ENCODE assay signal across 20 cellular contexts in genomic region chr2:46198931-46199330, GRCh38.
DNase-seq lines count a peak whose midpoint lies in the region; ATAC-seq and TF ChIP-seq lines count a peak whose summit lies in the region.
"Had no signal": no experiment of that assay in that cellular context is flagged by ENCODE, and none has a peak within 500 bp of the region (broad histone marks: within the 10 kb centered on the region; RNA-seq: fewer than 3 reads in every experiment).

No MANE protein-coding gene starts in this region.

- no peaks in the 10 kb centered on the region for H3K27me3 ChIP-seq in CD4-positive, CD25-positive, alpha-beta regulatory T cell (ENCODE audit: control insufficient read depth, insufficient read depth, low read length)
- H3K27me3 ChIP-seq in H7 (ENCODE audit: control insufficient read depth, insufficient read depth, low read length) (no peaks in the 10 kb centered on the region), vagina (no peaks in the 10 kb centered on the region)

- no peaks in the 10 kb centered on the region for H3K36me3 ChIP-seq in CD4-positive, CD25-positive, alpha-beta regulatory T cell (ENCODE audit: control insufficient read depth, insufficient read depth, low read length)
- H3K36me3 ChIP-seq in H7 (replicated peaks; ENCODE audit: control insufficient read depth, insufficient read depth, low read length) (no peaks in the 10 kb centered on the region), vagina (no peaks in the 10 kb centered on the region)

- no peak for DNase-seq in CD4-positive, CD25-positive, alpha-beta regulatory T cell
- peak; percentile 3 for DNase-seq in H7
- peak; percentile 65 for DNase-seq in fibroblast of pulmonary artery (ENCODE audit: low read depth)
- no peak for DNase-seq in left lobe of liver (ENCODE audit: low spot score)
- DNase-seq in NCI-H748 treated with DMSO at 0.1 percent for 48 hours (lab: John Stamatoyannopoulos, UW): no peak
- no peak for DNase-seq in UCSD-AML1 (lab: John Stamatoyannopoulos, UW; ENCODE audit: unreplicated experiment)
- DNase-seq in vagina (ENCODE audit: extremely low spot score in 2 of 2): no peak
- DNase-seq: DMS 273 treated with DMSO at 0.1 percent for 48 hours, GF-D8, KBM-7, MV-4-11, NCI-H1417, NCI-H2029, NCI-H2171, NCI-H446 treated with DMSO at 0.1 percent for 48 hours, NCI-H774, RPMI8226 had no signal

- no peaks in the 10 kb centered on the region for H3K9me3 Mint-ChIP-seq in CD4-positive, CD25-positive, alpha-beta regulatory T cell

- H3K27ac ChIP-seq in CD4-positive, CD25-positive, alpha-beta regulatory T cell (ENCODE audit: insufficient read depth, low read length, poor library complexity, severe bottlenecking): no peak overlapping the region
- H3K27ac ChIP-seq in vagina: no peak overlapping the region
- H3K27ac ChIP-seq: C4-2B, GM23248 had no signal

- no peaks in the 10 kb centered on the region for H3K27me3 Mint-ChIP-seq in CD4-positive, CD25-positive, alpha-beta regulatory T cell

- peaks cover 2 to 48% (median 20%) of the 10 kb centered on the region in 4 donors for H3K4me1 Mint-ChIP-seq in CD4-positive, CD25-positive, alpha-beta regulatory T cell

- no peak for TF ChIP-seq POLR2A in vagina (IDR thresholded peaks at IDR 0.05)

- H3K4me3 Mint-ChIP-seq in CD4-positive, CD25-positive, alpha-beta regulatory T cell: no peak overlapping the region

- TF ChIP-seq CTCF in fibroblast of pulmonary artery (IDR thresholded peaks at IDR 0.05; ENCODE audit: low read length, missing control alignments) (no peak), vagina (IDR thresholded peaks at IDR 0.05) (no peak)

- H3K27ac Mint-ChIP-seq in CD4-positive, CD25-positive, alpha-beta regulatory T cell: peak overlapping the region in 2 of 3 donors; percentile 31 to 90

- no peak overlapping the region for H3K4me3 ChIP-seq in CD4-positive, CD25-positive, alpha-beta regulatory T cell (ENCODE audit: low read depth, low read length)
- H3K4me3 ChIP-seq in H7 (ENCODE audit: insufficient read depth, low read depth, low read length) (no peak overlapping the region), fibroblast of pulmonary artery (replicated peaks; ENCODE audit: low read depth, low read length) (no peak overlapping the region), vagina (no peak overlapping the region)
- H3K4me3 ChIP-seq: GM23248 had no signal

- peaks cover 12% of the 10 kb centered on the region for H3K4me1 ChIP-seq in CD4-positive, CD25-positive, alpha-beta regulatory T cell (ENCODE audit: control insufficient read depth, insufficient read depth, low read length, poor library complexity, severe bottlenecking)
- peaks cover 14% of the 10 kb centered on the region for H3K4me1 ChIP-seq in vagina

- intact Hi-C loops in vagina (cut with DNase I): no loop called here

- no peaks in the 10 kb centered on the region for H3K9me3 ChIP-seq in CD4-positive, CD25-positive, alpha-beta regulatory T cell (ENCODE audit: control insufficient read depth in 2 of 2, low read length in 2 of 2)
- no peaks in the 10 kb centered on the region for H3K9me3 ChIP-seq in vagina

- no peak for ATAC-seq in CD4-positive, CD25-positive, alpha-beta regulatory T cell (ENCODE audit: low read depth in 2 of 2)
- peak; percentile 41 for ATAC-seq in left lobe of liver
- ATAC-seq: HCT116 had no signal

- no peaks in the 10 kb centered on the region for H3K36me3 Mint-ChIP-seq in CD4-positive, CD25-positive, alpha-beta regulatory T cell

Comparison
In these comparisons a context has a peak if more than half of its experiments do, and no peak if none do; other contexts are left out.
1. DNase-seq: peak in H7 (single experiment) and fibroblast of pulmonary artery (single experiment); none in CD4-positive, CD25-positive, alpha-beta regulatory T cell (0 of 3), left lobe of liver (single experiment), NCI-H748 treated with DMSO at 0.1 percent for 48 hours (single experiment), UCSD-AML1 (single experiment) and vagina (0 of 2).